ENCODE assay signal across 7 cellular contexts in genomic region chr7:135147899-135148721, GRCh38. TPM values are rescaled to one million over a fixed set of nuclear protein-coding genes. Genes with fewer than 3 reads are reported as not detected.
DNase-seq lines count a peak whose midpoint lies in the region; ATAC-seq and TF ChIP-seq lines count a peak whose summit lies in the region.

Gene TMEM140 (plus strand): TSS chr7:135148072. CDS start chr7:135164442, 16,370 bp downstream.

- H3K9me3 Mint-ChIP-seq in activated naive CD4-positive, alpha-beta T cell treated with anti-CD3 and anti-CD28 coated beads, Interleukin-2, amount 10 ng/mL, durations not matched to agents 7 days and 5 days = peaks cover 4% of the 10 kb centered on the region

- peaks cover 0 to 5% (median 0%) of the 10 kb centered on the region in 11 donors for H3K9me3 ChIP-seq in heart right ventricle
- no peaks in the 10 kb centered on the region for H3K9me3 ChIP-seq in smooth muscle cell (replicated peaks; ENCODE audit: low read depth)

- 18 to 42% methylated on average over 13 of the region's 13 CpGs for WGBS in heart right ventricle, 2 donors
- 82% methylated on average over 13 of the region's 13 CpGs for WGBS in smooth muscle cell (ENCODE audit: low lambda C conversion rate)

- no peak within 1 kb of the TSS for H3K9ac ChIP-seq in smooth muscle cell (ENCODE audit: low read depth)

- DNase-seq in OCI-M1 (lab: John Stamatoyannopoulos, UW) (peak; percentile 85), heart right ventricle (peak in 1 of 2 donors; percentile 57), smooth muscle cell (lab: John Stamatoyannopoulos, UW; ENCODE audit: unreplicated experiment) (no peak), NCI-H2029 treated with DMSO at 0.1 percent for 48 hours (lab: John Stamatoyannopoulos, UW) (no peak)
- DNase-seq in activated naive CD4-positive, alpha-beta T cell treated with anti-CD3 and anti-CD28 coated beads, Interleukin-2, amount 10 ng/mL, durations not matched to agents 7 days and 5 days = peak; percentile 77

- no peak within 1 kb of the TSS for H2AFZ ChIP-seq in smooth muscle cell (ENCODE audit: low read depth)

- intact Hi-C loops in heart right ventricle (cut with DNase I) = loop anchor here in 5 of 10 donors (1.0 to 5.0 kb wide), 4 partner anchors 22 to 161 kb away; partner anchors contain the start of genes AGBL3 (in 3 of the 5) and CYREN (in 2 of the 5)

- ATAC-seq in GM18519 (IDR thresholded peaks at IDR 0.05; ENCODE audit: low FRiP score, unreplicated experiment) = peak; percentile 84
- peak; percentile 73 for ATAC-seq in HG02759 (IDR thresholded peaks at IDR 0.05; ENCODE audit: unreplicated experiment)
- peak; percentile 73 to 88 (median 80) for ATAC-seq in heart right ventricle

- CTCF ChIA-PET in activated naive CD4-positive, alpha-beta T cell treated with anti-CD3 and anti-CD28 coated beads, Interleukin-2, amount 10 ng/mL, durations not matched to agents 7 days and 5 days (lab: Charles Lee) = interaction anchor here (0.7 to 5.8 kb wide), 10 partner anchors 10 to 715 kb away, joined by 3 to 59 read pairs (median 4); partner anchors contain the start of genes AGBL3 and CYREN

- H3K27me3 ChIP-seq in heart right ventricle (no peaks in the 10 kb centered on the region), smooth muscle cell (ENCODE audit: low read depth) (no peaks in the 10 kb centered on the region)

- H3K4me3 Mint-ChIP-seq in activated naive CD4-positive, alpha-beta T cell treated with anti-CD3 and anti-CD28 coated beads, Interleukin-2, amount 10 ng/mL, durations not matched to agents 7 days and 5 days = peak within 1 kb of the TSS; percentile 80

- no peak within 1 kb of the TSS for H3K4me2 ChIP-seq in smooth muscle cell

- no peaks in the 10 kb centered on the region for H3K79me2 ChIP-seq in smooth muscle cell (ENCODE audit: low read depth)

- TF ChIP-seq CTCF in heart right ventricle (IDR thresholded peaks at IDR 0.05) (peak in 2 of 9 donors; percentile 23 to 34), smooth muscle cell (IDR thresholded peaks at IDR 0.05; ENCODE audit: borderline replicate concordance, insufficient read depth, poor library complexity, severe bottlenecking) (no peak)

- H3K36me3 ChIP-seq in heart right ventricle (peaks cover 0 to 21% (median 0%) of the 10 kb centered on the region in 9 donors), smooth muscle cell (ENCODE audit: low read depth) (no peaks in the 10 kb centered on the region)

- no peaks in the 10 kb centered on the region for H3K27me3 Mint-ChIP-seq in activated naive CD4-positive, alpha-beta T cell treated with anti-CD3 and anti-CD28 coated beads, Interleukin-2, amount 10 ng/mL, durations not matched to agents 7 days and 5 days

- H4K20me1 ChIP-seq in smooth muscle cell (ENCODE audit: low read depth) = no peaks in the 10 kb centered on the region

- peak within 1 kb of the TSS; percentile 87 to 97 (median 94) for H3K27ac ChIP-seq in heart right ventricle
- no peak within 1 kb of the TSS for H3K27ac ChIP-seq in smooth muscle cell (ENCODE audit: low read depth)

- H3K4me1 Mint-ChIP-seq in activated naive CD4-positive, alpha-beta T cell treated with anti-CD3 and anti-CD28 coated beads, Interleukin-2, amount 10 ng/mL, durations not matched to agents 7 days and 5 days = peaks cover 60% of the 10 kb centered on the region

- peak within 1 kb of the TSS; percentile 96 for H3K27ac Mint-ChIP-seq in activated naive CD4-positive, alpha-beta T cell treated with anti-CD3 and anti-CD28 coated beads, Interleukin-2, amount 10 ng/mL, durations not matched to agents 7 days and 5 days

- H3K4me1 ChIP-seq in heart right ventricle (peaks cover 6 to 80% (median 62%) of the 10 kb centered on the region in 9 donors), smooth muscle cell (ENCODE audit: low read depth) (no peaks in the 10 kb centered on the region)

- H3K4me3 ChIP-seq in heart right ventricle (peak within 1 kb of the TSS; percentile 30 to 69 (median 62)), smooth muscle cell (peak within 1 kb of the TSS; percentile 29)

- peaks cover 31% of the 10 kb centered on the region for H3K36me3 Mint-ChIP-seq in activated naive CD4-positive, alpha-beta T cell treated with anti-CD3 and anti-CD28 coated beads, Interleukin-2, amount 10 ng/mL, durations not matched to agents 7 days and 5 days

- H3F3A ChIP-seq in smooth muscle cell (ENCODE audit: low read depth) = no peaks in the 10 kb centered on the region

RNA-seq across cellular contexts. Expression of gene TMEM140, which starts in this region (rescaled TPM):
- total RNA-seq in heart right ventricle (10 to 100 TPM; 15.7 to 74.1 (median 26.2) TPM), smooth muscle cell (not detected in 2 replicates)
- polyA plus RNA-seq in heart right ventricle (10 to 100 TPM in 1 of 2 donors, 1 to 10 TPM in 1; 6.1 to 28.3 TPM), smooth muscle cell (5.6 and 5.8 TPM in 2 replicates)

Comparison
In these comparisons a context has a peak if more than half of its experiments do, and no peak if none do; other contexts are left out.
1. RNA of gene TMEM140 (total RNA-seq): 15.7 to 74.1 TPM in heart right ventricle; not detected in smooth muscle cell; every median in the first group is over 10 times any median in the second.
2. DNase-seq: peak in OCI-M1 (single experiment) and activated naive CD4-positive, alpha-beta T cell treated with anti-CD3 and anti-CD28 coated beads, Interleukin-2, amount 10 ng/mL, durations not matched to agents 7 days and 5 days (single experiment); none in smooth muscle cell (single experiment) and NCI-H2029 treated with DMSO at 0.1 percent for 48 hours (single experiment).
3. Peak in every context shown above with its lines, with median percentiles within 50 percentile points of each other: ATAC-seq.